ENCODE assay signal across 16 cellular contexts in genomic region chr1:176717052-176717754, GRCh38.
DNase-seq lines count a peak whose midpoint lies in the region; ATAC-seq and TF ChIP-seq lines count a peak whose summit lies in the region.
"Had no signal": no experiment of that assay in that cellular context is flagged by ENCODE, and none has a peak within 500 bp of the region (broad histone marks: within the 10 kb centered on the region; RNA-seq: fewer than 3 reads in every experiment).

No MANE protein-coding gene starts in this region.

- POLR2A ChIA-PET in WTC11 (lab: Charles Lee) = no interaction called here

- H3K9me3 Mint-ChIP-seq in WTC11 (no peaks in the 10 kb centered on the region), nephron progenitor cell (no peaks in the 10 kb centered on the region)
- H3K9me3 Mint-ChIP-seq in activated CD4-positive, alpha-beta T cell treated with anti-CD3 and anti-CD28 coated beads, Interleukin-2, amount 10 ng/mL, durations not matched to agents 24 days and 14 days = no peaks in the 10 kb centered on the region
- H3K9me3 Mint-ChIP-seq: activated T-cell treated with anti-CD3 and anti-CD28 coated beads, Interleukin-2, amount 50 U/mL, for 4 hours; neural crest cell had no signal

- ATAC-seq in WTC11 = peak; percentile 86
- no peak for ATAC-seq in GM18520 (IDR thresholded peaks at IDR 0.05; ENCODE audit: unreplicated experiment)
- ATAC-seq: activated T-cell treated with anti-CD3 and anti-CD28 coated beads, Interleukin-2, amount 50 U/mL, for 4 hours; Panc1 had no signal

- CTCF ChIA-PET in WTC11 (lab: Charles Lee) = no interaction called here

- H3K27ac Mint-ChIP-seq in WTC11 (no peak overlapping the region), nephron progenitor cell (peak overlapping the region; percentile 62)
- H3K27ac Mint-ChIP-seq in activated CD4-positive, alpha-beta T cell treated with anti-CD3 and anti-CD28 coated beads, Interleukin-2, amount 10 ng/mL, durations not matched to agents 24 days and 14 days = no peak overlapping the region

- no peaks in the 10 kb centered on the region for H3K27me3 Mint-ChIP-seq in WTC11 (ENCODE audit: low read depth)
- peaks cover 5% of the 10 kb centered on the region for H3K27me3 Mint-ChIP-seq in nephron progenitor cell (ENCODE audit: low read depth, poor library complexity)
- H3K27me3 Mint-ChIP-seq in activated CD4-positive, alpha-beta T cell treated with anti-CD3 and anti-CD28 coated beads, Interleukin-2, amount 10 ng/mL, durations not matched to agents 24 days and 14 days = no peaks in the 10 kb centered on the region

- intact Hi-C loops in activated CD4-positive, alpha-beta T cell treated with anti-CD3 and anti-CD28 coated beads, Interleukin-2, amount 10 ng/mL, durations not matched to agents 24 days and 14 days (cut with micrococcal nuclease) = no loop called here

- H3K4me3 Mint-ChIP-seq in WTC11 (no peak overlapping the region), nephron progenitor cell (no peak overlapping the region)
- H3K4me3 Mint-ChIP-seq in activated CD4-positive, alpha-beta T cell treated with anti-CD3 and anti-CD28 coated beads, Interleukin-2, amount 10 ng/mL, durations not matched to agents 24 days and 14 days = no peak overlapping the region
- H3K4me3 Mint-ChIP-seq: activated T-cell treated with anti-CD3 and anti-CD28 coated beads, Interleukin-2, amount 50 U/mL, for 4 hours; neural crest cell had no signal

- TF ChIP-seq CTCF in GM12872 (IDR thresholded peaks at IDR 0.05; ENCODE audit: insufficient read depth, low read depth, low read length) (0 out of 3 replicates have a peak, but pooled peaks have one; percentile 9), WTC11 (IDR thresholded peaks at IDR 0.05) (no peak), nephron progenitor cell (IDR thresholded peaks at IDR 0.05) (no peak)

- DNase-seq in NCI-H1694 (lab: John Stamatoyannopoulos, UW) (peak; percentile 86), WTC11 (ENCODE audit: low spot score) (no peak), nephron progenitor cell (no peak)
- no peak for DNase-seq in activated CD4-positive, alpha-beta T cell treated with anti-CD3 and anti-CD28 coated beads, Interleukin-2, amount 10 ng/mL, durations not matched to agents 24 days and 14 days
- no peak for DNase-seq in stimulated activated CD4-positive, alpha-beta T cell treated with anti-CD3 and anti-CD28 coated beads, Interleukin-15, amount 100 ng/mL, for 24 hours
- DNase-seq in activated CD4-positive, alpha-beta T cell treated with anti-CD3 and anti-CD28 coated beads, Interleukin-2, amount 50 U/mL, for 48 hours = no peak
- DNase-seq: activated CD4-positive, alpha-beta T cell treated with anti-CD3 and anti-CD28 coated beads for 4 hours; activated T-cell treated with anti-CD3 and anti-CD28 coated beads, Interleukin-2, amount 50 U/mL, for 4 hours; adrenal gland; Kasumi-1; small intestine; T-helper 2 cell had no signal

- no peaks in the 10 kb centered on the region for H3K4me1 Mint-ChIP-seq in WTC11
- peaks cover 9% of the 10 kb centered on the region for H3K4me1 Mint-ChIP-seq in nephron progenitor cell
- no peaks in the 10 kb centered on the region for H3K4me1 Mint-ChIP-seq in activated CD4-positive, alpha-beta T cell treated with anti-CD3 and anti-CD28 coated beads, Interleukin-2, amount 10 ng/mL, durations not matched to agents 24 days and 14 days
- H3K4me1 Mint-ChIP-seq: neural crest cell had no signal

- H3K36me3 Mint-ChIP-seq in WTC11 = no peaks in the 10 kb centered on the region
- H3K36me3 Mint-ChIP-seq in nephron progenitor cell (ENCODE audit: low read depth) = no peaks in the 10 kb centered on the region
- H3K36me3 Mint-ChIP-seq in activated CD4-positive, alpha-beta T cell treated with anti-CD3 and anti-CD28 coated beads, Interleukin-2, amount 10 ng/mL, durations not matched to agents 24 days and 14 days (ENCODE audit: low read depth) = no peaks in the 10 kb centered on the region

TF ChIP-seq in WTC11, 78 proteins besides CTCF, POLR2A, EP300 and RAD21:
- TF ChIP-seq, protein P1, sequence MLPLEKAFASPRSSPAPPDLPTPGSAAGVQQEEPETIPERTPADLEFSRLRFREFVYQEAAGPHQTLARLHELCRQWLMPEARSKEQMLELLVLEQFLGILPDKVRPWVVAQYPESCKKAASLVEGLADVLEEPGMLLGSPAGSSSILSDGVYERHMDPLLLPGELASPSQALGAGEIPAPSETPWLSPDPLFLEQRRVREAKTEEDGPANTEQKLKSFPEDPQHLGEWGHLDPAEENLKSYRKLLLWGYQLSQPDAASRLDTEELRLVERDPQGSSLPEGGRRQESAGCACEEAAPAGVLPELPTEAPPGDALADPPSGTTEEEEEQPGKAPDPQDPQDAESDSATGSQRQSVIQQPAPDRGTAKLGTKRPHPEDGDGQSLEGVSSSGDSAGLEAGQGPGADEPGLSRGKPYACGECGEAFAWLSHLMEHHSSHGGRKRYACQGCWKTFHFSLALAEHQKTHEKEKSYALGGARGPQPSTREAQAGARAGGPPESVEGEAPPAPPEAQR (CRISPR knock-in tag; IDR thresholded peaks at IDR 0.05) = no peak
- TF ChIP-seq RORB (CRISPR knock-in tag; IDR thresholded peaks at IDR 0.05) (no peak), ESRRA (CRISPR knock-in tag; IDR thresholded peaks at IDR 0.05; ENCODE audit: borderline replicate concordance) (no peak), ATF3 (CRISPR knock-in tag; conservative IDR thresholded peaks at IDR 0.05) (no peak)
